Comparison of ENCODE assay signal across 9 cellular contexts in genomic region chr9:98943682-98944129, GRCh38. TPM values are rescaled to one million over a fixed set of nuclear protein-coding genes. Genes with fewer than 3 reads are reported as not detected.
DNase-seq lines count a peak whose midpoint lies in the region; ATAC-seq and TF ChIP-seq lines count a peak whose summit lies in the region.
"Had no signal": no experiment of that assay in that cellular context is flagged by ENCODE, and none has a peak within 500 bp of the region (broad histone marks: within the 10 kb centered on the region; RNA-seq: fewer than 3 reads in every experiment).

Gene COL15A1 (plus strand): TSS chr9:98943907. CDS start chr9:98944062, 155 bp downstream.

- peaks cover 84% of the 10 kb centered on the region for H3K27me3 Mint-ChIP-seq in activated T-cell treated with anti-CD3 and anti-CD28 coated beads, Interleukin-2, amount 50 U/mL, for 24 hours

- H3K23ac ChIP-seq in mesenchymal stem cell (ENCODE audit: low read length in 2 of 2) = peak within 1 kb of the TSS in 1 of 2 experiments; percentile 75

- no peaks in the 10 kb centered on the region for H3K36me3 Mint-ChIP-seq in activated T-cell treated with anti-CD3 and anti-CD28 coated beads, Interleukin-2, amount 50 U/mL, for 24 hours (ENCODE audit: low read depth)
- H3K36me3 Mint-ChIP-seq: natural killer cell treated with Interleukin-12 subunit alpha and Interleukin-12 subunit beta and Interleukin-15 and Interleukin-18, amount 100 ng/mL, for 72 hours had no signal

- WGBS in mesenchymal stem cell = 1% methylated on average over 65 of the region's 65 CpGs
- WGBS in transverse colon (ENCODE audit: low coverage in 1 of 2), 2 donors = 10 to 17% methylated on average over 9 to 56 of the region's 65 CpGs

- no peak within 1 kb of the TSS for H3K27ac ChIP-seq in mesenchymal stem cell (ENCODE audit: low read length, poor library complexity, severe bottlenecking)
- peak within 1 kb of the TSS; percentile 39 to 85 (median 84) for H3K27ac ChIP-seq in transverse colon

- peaks cover 11% of the 10 kb centered on the region for H3K4me1 Mint-ChIP-seq in activated T-cell treated with anti-CD3 and anti-CD28 coated beads, Interleukin-2, amount 50 U/mL, for 24 hours (ENCODE audit: low read depth)

- H3K79me1 ChIP-seq in mesenchymal stem cell (replicated peaks; ENCODE audit: low read length, poor library complexity, severe bottlenecking) = no peaks in the 10 kb centered on the region

- peak within 1 kb of the TSS in 1 of 2 experiments; percentile 61 for H3K14ac ChIP-seq in mesenchymal stem cell (ENCODE audit: low read length in 2 of 2)

- no peak within 1 kb of the TSS for H2BK5ac ChIP-seq in mesenchymal stem cell (ENCODE audit: low read depth, low read length, poor library complexity, severe bottlenecking)

- no peak for TF ChIP-seq POLR2A in transverse colon (IDR thresholded peaks at IDR 0.05)

- peak within 1 kb of the TSS; percentile 70 for H3K9ac ChIP-seq in mesenchymal stem cell (ENCODE audit: low read length)

- peak within 1 kb of the TSS; percentile 70 for H4K91ac ChIP-seq in mesenchymal stem cell (ENCODE audit: low read length)

- no peak within 1 kb of the TSS for H2BK15ac ChIP-seq in mesenchymal stem cell (ENCODE audit: low read depth, poor library complexity, severe bottlenecking)

- ATAC-seq in HG03520 (IDR thresholded peaks at IDR 0.05; ENCODE audit: unreplicated experiment) = no peak
- ATAC-seq in GM18511 (IDR thresholded peaks at IDR 0.05; ENCODE audit: unreplicated experiment) = no peak

- H3K18ac ChIP-seq in mesenchymal stem cell (ENCODE audit: low read depth in 1 of 2, low read length in 2 of 2) = peak within 1 kb of the TSS in 1 of 2 experiments; percentile 54

- H3K4me3 ChIP-seq in cardiac fibroblast (replicated peaks in 1 of 2; ENCODE audit: low read depth in 2 of 2, low read length in 2 of 2) = peak within 1 kb of the TSS; percentile 30 to 57
- peak within 1 kb of the TSS; percentile 52 to 85 for H3K4me3 ChIP-seq in mesenchymal stem cell (ENCODE audit: insufficient read depth in 1 of 2, low read depth in 1 of 2, low read length in 2 of 2)
- H3K4me3 ChIP-seq in transverse colon = peak within 1 kb of the TSS; percentile 23 to 47 (median 42)

- no peaks in the 10 kb centered on the region for H3K9me3 ChIP-seq in mesenchymal stem cell (ENCODE audit: control insufficient read depth, low read length)
- H3K9me3 ChIP-seq in transverse colon = no peaks in the 10 kb centered on the region

- H2BK12ac ChIP-seq in mesenchymal stem cell (ENCODE audit: low read length in 2 of 2) = no peak within 1 kb of the TSS

- H3K36me3 ChIP-seq in mesenchymal stem cell (ENCODE audit: control insufficient read depth in 1 of 2, insufficient read depth in 2 of 2, low read depth in 1 of 2, low read length in 2 of 2) (no peaks in the 10 kb centered on the region), transverse colon (no peaks in the 10 kb centered on the region)

- intact Hi-C loops in transverse colon (cut with DNase I; ENCODE audit: low total_unique reads) = no loop called here

- H3K4me3 Mint-ChIP-seq in activated T-cell treated with anti-CD3 and anti-CD28 coated beads, Interleukin-2, amount 50 U/mL, for 24 hours = peak within 1 kb of the TSS; percentile 67
- H3K4me3 Mint-ChIP-seq: natural killer cell treated with Interleukin-12 subunit alpha and Interleukin-12 subunit beta and Interleukin-15 and Interleukin-18, amount 100 ng/mL, for 72 hours had no signal

- in situ Hi-C loops in transverse colon (cut with MboI; ENCODE audit: low pct_ligation_motif_present in 1 of 4, low pct_unique_long_range_greater_than_20kb in 1 of 4, low sequenced_read_pairs in 3 of 4) = no loop called here

- no peak within 1 kb of the TSS for H2BK120ac ChIP-seq in mesenchymal stem cell (ENCODE audit: low read depth, low read length)

- H2AK5ac ChIP-seq in mesenchymal stem cell (ENCODE audit: low read length, severe bottlenecking) = no peak within 1 kb of the TSS

- TF ChIP-seq CTCF in cardiac fibroblast (IDR thresholded peaks at IDR 0.05; ENCODE audit: low read depth, low read length) (no peak), transverse colon (IDR thresholded peaks at IDR 0.05) (no peak)

- H3K27ac Mint-ChIP-seq in activated T-cell treated with anti-CD3 and anti-CD28 coated beads, Interleukin-2, amount 50 U/mL, for 24 hours = no peak within 1 kb of the TSS
- H3K27ac Mint-ChIP-seq: natural killer cell treated with Interleukin-12 subunit alpha and Interleukin-12 subunit beta and Interleukin-15 and Interleukin-18, amount 100 ng/mL, for 72 hours had no signal

- no peak for TF ChIP-seq EP300 in transverse colon (IDR thresholded peaks at IDR 0.05; ENCODE audit: low read depth)

- H3K9me3 Mint-ChIP-seq in activated T-cell treated with anti-CD3 and anti-CD28 coated beads, Interleukin-2, amount 50 U/mL, for 24 hours = no peaks in the 10 kb centered on the region
- H3K9me3 Mint-ChIP-seq: natural killer cell treated with Interleukin-12 subunit alpha and Interleukin-12 subunit beta and Interleukin-15 and Interleukin-18, amount 100 ng/mL, for 72 hours had no signal

- H2AFZ ChIP-seq in mesenchymal stem cell (ENCODE audit: low read depth, low read length) = peak within 1 kb of the TSS; percentile 47

- no peak within 1 kb of the TSS for H3K4ac ChIP-seq in mesenchymal stem cell (ENCODE audit: low read depth in 1 of 2, low read length in 2 of 2)

- no peak for DNase-seq in activated T-cell treated with anti-CD3 and anti-CD28 coated beads, Interleukin-2, amount 50 U/mL, for 24 hours
- DNase-seq in activated T-cell treated with anti-CD3 and anti-CD28 coated beads for 4 hours (no peak), cardiac fibroblast (ENCODE audit: low read depth in 2 of 2) (peak; percentile 11 to 19), mesenchymal stem cell (peak; percentile 31), transverse colon (no peak), amniotic stem cell (lab: John Stamatoyannopoulos, UW) (no peak)

- peaks cover 13% of the 10 kb centered on the region for H3K4me1 ChIP-seq in mesenchymal stem cell (ENCODE audit: control insufficient read depth, insufficient read depth, low read depth, low read length)
- peaks cover 0 to 7% (median 0%) of the 10 kb centered on the region in 4 donors for H3K4me1 ChIP-seq in transverse colon

- H4K8ac ChIP-seq in mesenchymal stem cell (ENCODE audit: low read length) = no peak within 1 kb of the TSS

- peak within 1 kb of the TSS; percentile 70 for H3K4me2 ChIP-seq in mesenchymal stem cell (ENCODE audit: low read length, poor library complexity, severe bottlenecking)

- peaks cover 69 to 86% of the 10 kb centered on the region in 2 experiments for H3K27me3 ChIP-seq in mesenchymal stem cell (ENCODE audit: control insufficient read depth in 1 of 2, insufficient read depth in 1 of 2, low read length in 2 of 2)
- H3K27me3 ChIP-seq in transverse colon = peaks cover 31% of the 10 kb centered on the region

RNA-seq across cellular contexts. Expression of gene COL15A1, which starts in this region (rescaled TPM):
- polyA plus RNA-seq in mesenchymal stem cell (2013, experiment 1 of 2) = 4.3 TPM
- polyA plus RNA-seq in mesenchymal stem cell (2013, experiment 2 of 2) = 4.2 TPM
- total RNA-seq in transverse colon = 10 to 100 TPM in 2 of 4 donors, 1 to 10 TPM in 2; 4.6 to 51.9 (median 10.7) TPM

Comparison
In these comparisons a context has a peak if more than half of its experiments do, and no peak if none do; other contexts are left out.
1. DNase-seq: peak in cardiac fibroblast (2 of 2) and mesenchymal stem cell (single experiment); none in activated T-cell treated with anti-CD3 and anti-CD28 coated beads, Interleukin-2, amount 50 U/mL, for 24 hours (single experiment), activated T-cell treated with anti-CD3 and anti-CD28 coated beads for 4 hours (single experiment), transverse colon (single experiment) and amniotic stem cell (single experiment).
2. Peak in every context shown above with its lines, with median percentiles within 50 percentile points of each other: H3K4me3 ChIP-seq.